In the genomic region with DNA sequence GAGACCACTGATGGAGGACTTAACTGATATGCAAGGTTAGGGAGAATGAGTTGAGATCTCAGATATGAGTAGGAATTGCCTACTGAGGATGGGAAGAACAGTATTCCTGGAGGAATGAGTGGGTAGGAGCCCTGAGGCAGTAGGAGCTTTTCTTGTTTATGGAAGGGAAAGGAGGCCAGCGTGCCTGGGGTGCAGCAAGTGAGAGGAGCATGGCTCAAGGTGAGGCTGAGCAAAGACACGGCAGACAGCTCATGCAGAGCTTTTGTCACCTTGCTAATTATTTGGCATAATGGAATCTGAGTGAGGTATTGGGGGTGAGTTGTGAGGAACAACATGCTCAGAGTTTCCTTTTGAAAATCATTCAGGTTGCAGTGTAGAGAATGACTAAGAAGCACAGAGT, we compare ENCODE assay signal across 27 cellular contexts.
"Had no signal": no experiment of that assay in that cellular context is flagged by ENCODE, and none has a peak within 500 bp of the region (broad histone marks: within the 10 kb centered on the region; RNA-seq: fewer than 3 reads in every experiment).

No MANE protein-coding gene starts in this region.

- H3K4me3 Mint-ChIP-seq: immature natural killer cell; naive thymus-derived CD4-positive, alpha-beta T cell; natural killer cell treated with Interleukin-12 subunit alpha and Interleukin-12 subunit beta and Interleukin-15 and Interleukin-18, amount 100 ng/mL, for 72 hours; stimulated activated naive B cell treated with anti-CD40 and anti-IgM and Interleukin-4, amounts not matched to agents 10 μg/mL and 1 μg/mL and 100 μg/mL, for 72 hours had no signal

- H3K36me3 Mint-ChIP-seq: immature natural killer cell; naive thymus-derived CD4-positive, alpha-beta T cell; natural killer cell treated with Interleukin-12 subunit alpha and Interleukin-12 subunit beta and Interleukin-15 and Interleukin-18, amount 100 ng/mL, for 72 hours; stimulated activated naive B cell treated with anti-CD40 and anti-IgM and Interleukin-4, amounts not matched to agents 10 μg/mL and 1 μg/mL and 100 μg/mL, for 72 hours had no signal

- H3K4me1 ChIP-seq: left lung, lower lobe of right lung, right atrium auricular region, right lobe of liver, stomach, testis, thyroid gland, uterus had no signal

- H3K9me3 ChIP-seq: left lung, lower lobe of right lung, mucosa of descending colon, ovary, right atrium auricular region, right lobe of liver, stomach, testis, thyroid gland, uterus had no signal

- H3K27me3 ChIP-seq: left lung, ovary, right atrium auricular region, right lobe of liver, stomach, testis, thyroid gland, uterus had no signal

- H3K9me3 Mint-ChIP-seq: natural killer cell treated with Interleukin-12 subunit alpha and Interleukin-12 subunit beta and Interleukin-15 and Interleukin-18, amount 100 ng/mL, for 72 hours; stimulated activated naive B cell treated with anti-CD40 and anti-IgM and Interleukin-4, amounts not matched to agents 10 μg/mL and 1 μg/mL and 100 μg/mL, for 72 hours had no signal

- H3K4me3 ChIP-seq: left lung, lower lobe of right lung, mucosa of descending colon, ovary, right atrium auricular region, right lobe of liver, smooth muscle cell, stomach, testis, thyroid gland, uterus had no signal

- H3K27ac ChIP-seq: left lung, lower lobe of right lung, ovary, right atrium auricular region, right lobe of liver, stomach, testis, thyroid gland, uterus had no signal

- H3K27me3 Mint-ChIP-seq: progenitor cell of endocrine pancreas; stimulated activated naive B cell treated with anti-CD40 and anti-IgM and Interleukin-4, amounts not matched to agents 10 μg/mL and 1 μg/mL and 100 μg/mL, for 72 hours had no signal

- H3K4me1 Mint-ChIP-seq: immature natural killer cell; stimulated activated naive B cell treated with anti-CD40 and anti-IgM and Interleukin-4, amounts not matched to agents 10 μg/mL and 1 μg/mL and 100 μg/mL, for 72 hours had no signal

- H3K27ac Mint-ChIP-seq: immature natural killer cell; naive thymus-derived CD4-positive, alpha-beta T cell; natural killer cell treated with Interleukin-12 subunit alpha and Interleukin-12 subunit beta and Interleukin-15 and Interleukin-18, amount 100 ng/mL, for 72 hours; progenitor cell of endocrine pancreas; stimulated activated naive B cell treated with anti-CD40 and anti-IgM and Interleukin-4, amounts not matched to agents 10 μg/mL and 1 μg/mL and 100 μg/mL, for 72 hours had no signal

- H3K36me3 ChIP-seq: left lung, lower lobe of right lung, ovary, right atrium auricular region, right lobe of liver, stomach, thyroid gland, uterus had no signal

- ATAC-seq: left colon; left lung; lower lobe of right lung; mucosa of descending colon; naive thymus-derived CD4-positive, alpha-beta T cell; right lobe of liver; stimulated activated naive B cell treated with anti-CD40 and anti-IgM and Interleukin-4, amounts not matched to agents 10 μg/mL and 1 μg/mL and 100 μg/mL, for 72 hours; stimulated activated naive CD8-positive, alpha-beta T cell treated with anti-CD3 and anti-CD28 coated beads, Interleukin-15, Interleukin-2, amounts not matched to agents 100 U/mL and 50 U/mL, for 24 hours had no signal

- DNase-seq: hippocampal formation; immature natural killer cell; kidney; left colon; lower lobe of right lung; mammary epithelial cell; mesenchymal stem cell; midbrain; mucosa of descending colon; naive thymus-derived CD4-positive, alpha-beta T cell; ovary; right lobe of liver; stimulated activated CD4-positive, alpha-beta T cell treated with anti-CD3 and anti-CD28 coated beads, Interleukin-1b, Interleukin-23, amount 100 ng/mL, for 48 hours; stimulated activated CD4-positive, alpha-beta T cell treated with anti-CD3 and anti-CD28 coated beads, Interleukin-2, amount 100 ng/mL, for 48 hours; stimulated activated CD4-positive, alpha-beta T cell treated with anti-CD3 and anti-CD28 coated beads, Interleukin-4, amount 100 ng/mL, for 4 hours; stimulated activated naive B cell treated with anti-CD40 and anti-IgM and Interleukin-4, amounts not matched to agents 10 μg/mL and 1 μg/mL and 100 μg/mL, for 72 hours; stimulated activated naive CD8-positive, alpha-beta T cell treated with anti-CD3 and anti-CD28 coated beads, Interleukin-15, Interleukin-2, amounts not matched to agents 100 U/mL and 50 U/mL, for 24 hours; stomach; testis; thyroid gland; trophoblast cell; uterus had no signal
